In genomic region chr16:13046422-13046821, GRCh38 we compare ENCODE assay signal across 8 cellular contexts.
"Had no signal": no experiment of that assay in that cellular context is flagged by ENCODE, and none has a peak within 500 bp of the region (broad histone marks: within the 10 kb centered on the region; RNA-seq: fewer than 3 reads in every experiment).

No MANE protein-coding gene starts in this region.

- H3K4me3 ChIP-seq: GM12878 had no signal

- FAIRE-seq: G401.6, GM12878, GM12891, GM12892, GM18507, GM19239 had no signal

- DNase-seq: GDM1, GF-D8 had no signal

- ATAC-seq: GM12878 had no signal
